ENCODE assay signal across 19 cellular contexts in genomic region chr1:227559499-227559898, GRCh38.
"Had no signal": no experiment of that assay in that cellular context is flagged by ENCODE, and none has a peak within 500 bp of the region (broad histone marks: within the 10 kb centered on the region; RNA-seq: fewer than 3 reads in every experiment).

No MANE protein-coding gene starts in this region.

- H3K27ac Mint-ChIP-seq: activated T-cell treated with anti-CD3 and anti-CD28 coated beads, Interleukin-2, amount 50 U/mL, for 72 hours; neural progenitor cell had no signal

- H3K4me3 Mint-ChIP-seq: neural progenitor cell had no signal

- DNase-seq: activated CD4-positive, alpha-beta T cell treated with anti-CD3 and anti-CD28 coated beads, Interleukin-2, amount 50 U/mL, for 1 hour; activated CD4-positive, CD25-positive, alpha-beta regulatory T cell treated with anti-CD3 and anti-CD28 coated beads, Interleukin-2, amount 50 U/mL, for 72 hours; activated CD8-positive, alpha-beta memory T cell treated with anti-CD3 and anti-CD28 coated beads for 24 hours; activated CD8-positive, alpha-beta memory T cell treated with anti-CD3 and anti-CD28 coated beads, Interleukin-2, amount 50 U/mL, for 48 hours; activated effector memory CD4-positive, alpha-beta T cell treated with anti-CD3 and anti-CD28 coated beads, Interleukin-2, amount 50 U/mL, for 16 hours; activated naive CD4-positive, alpha-beta T cell treated with anti-CD3 and anti-CD28 coated beads, Interleukin-2, amount 50 U/mL, for 16 hours; activated T-cell treated with anti-CD3 and anti-CD28 coated beads, Interleukin-2, amount 50 U/mL, for 72 hours; adrenal gland; dorsolateral prefrontal cortex; hypothalamus; islet precursor cell; small intestine; stimulated activated CD4-positive, alpha-beta T cell treated with anti-CD3 and anti-CD28 coated beads, Interleukin-4, amount 100 ng/mL, for 1 hour; substantia nigra; tibial artery; uterus had no signal

- ATAC-seq: activated T-cell treated with anti-CD3 and anti-CD28 coated beads, Interleukin-2, amount 50 U/mL, for 72 hours; left lobe of liver; right lobe of liver had no signal
